20 cellular contexts compared by ENCODE assay signal in genomic region chr4:37971202-37971601, GRCh38. TPM values are rescaled to one million over a fixed set of nuclear protein-coding genes. Genes with fewer than 3 reads are reported as not detected.
DNase-seq lines count a peak whose midpoint lies in the region; ATAC-seq, FAIRE-seq and TF ChIP-seq lines count a peak whose summit lies in the region.
"Had no signal": no experiment of that assay in that cellular context is flagged by ENCODE, and none has a peak within 500 bp of the region (broad histone marks: within the 10 kb centered on the region; RNA-seq: fewer than 3 reads in every experiment).

No MANE protein-coding gene starts in this region.

- no peak for DNase-seq in CD4-positive, alpha-beta memory T cell
- DNase-seq in K562 (ENCODE audit: extremely low read depth in 1 of 4, low spot score in 3 of 4) (no peak), naive B cell (no peak), HepG2 (ENCODE audit: low spot score) (no peak)
- no peak for DNase-seq in effector CD8-positive, alpha-beta T cell (lab: John Stamatoyannopoulos, UW)
- DNase-seq: DMS 273 treated with DMSO at 0.1 percent for 48 hours, DMS79 treated with DMSO at 0.1 percent for 48 hours, NCI-H1105, NCI-H146, NCI-H2227 treated with DMSO at 0.1 percent for 48 hours, NCI-H510A, NCI-H748 treated with DMSO at 0.1 percent for 48 hours had no signal

- in situ Hi-C loops in K562 (cut with MboI) (no loop called here), HepG2 (cut with HindIII; ENCODE audit: extremely low pct_ligation_motif_present, low pct_unique_long_range_greater_than_20kb) (no loop called here)

- no peak overlapping the region for H3K4me2 ChIP-seq in K562 (ENCODE audit: insufficient read depth, low read length)
- no peak overlapping the region for H3K4me2 ChIP-seq in HepG2 (ENCODE audit: low read depth, low read length)

- TF ChIP-seq CTCF in K562 (IDR thresholded peaks at IDR 0.05 in 2 of 3, conservative IDR thresholded peaks at IDR 0.05 in 1 of 3; ENCODE audit: insufficient read depth in 2 of 3, low read depth in 1 of 3, low read length in 3 of 3) (no peak), HepG2 (CRISPR knock-in tag; IDR thresholded peaks at IDR 0.05) (no peak)

- no peaks in the 10 kb centered on the region for H3K27me3 ChIP-seq in CD4-positive, alpha-beta memory T cell (ENCODE audit: insufficient read depth, low read length)
- H3K27me3 ChIP-seq in K562 (ENCODE audit: control insufficient read depth in 2 of 2, insufficient read depth in 2 of 2, low read length in 2 of 2) (peaks cover 4 to 5% of the 10 kb centered on the region in 2 experiments; a peak in 3 of 5 replicates), stomach smooth muscle (ENCODE audit: control insufficient read depth in 1 of 2, insufficient read depth in 2 of 2, low read length in 2 of 2) (no peaks in the 10 kb centered on the region), HepG2 (ENCODE audit: control insufficient read depth in 1 of 2, insufficient read depth in 2 of 2, low read length in 2 of 2) (no peaks in the 10 kb centered on the region; a peak in 1 of 5 replicates)

- no peaks in the 10 kb centered on the region for H3K27me3 Mint-ChIP-seq in CD4-positive, alpha-beta memory T cell
- no peaks in the 10 kb centered on the region for H3K27me3 Mint-ChIP-seq in naive B cell
- H3K27me3 Mint-ChIP-seq: CD4-positive, alpha-beta T cell had no signal

- H3K9me3 Mint-ChIP-seq in CD4-positive, alpha-beta memory T cell: no peaks in the 10 kb centered on the region
- peaks cover 0 to 1% (median 0%) of the 10 kb centered on the region in 7 donors for H3K9me3 Mint-ChIP-seq in naive B cell
- H3K9me3 Mint-ChIP-seq: CD4-positive, alpha-beta T cell had no signal

- CTCF ChIA-PET in CD4-positive, alpha-beta memory T cell (lab: Charles Lee; ENCODE audit: partially characterized antibody): interaction anchor here (1.2 to 2.1 kb wide), 7 partner anchors 8 to 811 kb away, joined by 3 to 5 read pairs (median 4); no protein-coding TSS in a partner anchor
- CTCF ChIA-PET in K562 (lab: Yijun Ruan, JAX; ENCODE audit: low intra/inter-chr PET ratio) (no interaction called here), HepG2 (lab: Yijun Ruan, JAX; ENCODE audit: low intra/inter-chr PET ratio, low total read pairs) (no interaction called here)

- H3K4me3 ChIP-seq in CD4-positive, alpha-beta memory T cell (ENCODE audit: low read length in 2 of 2): no peak overlapping the region
- H3K4me3 ChIP-seq in K562 (no peak overlapping the region), stomach smooth muscle (ENCODE audit: low read length in 2 of 2) (no peak overlapping the region), HepG2 (replicated peaks in 1 of 3; ENCODE audit: insufficient read depth in 1 of 3, low read depth in 2 of 3, low read length in 3 of 3) (no peak overlapping the region)
- H3K4me3 ChIP-seq: GM23248 had no signal

- H3K79me2 ChIP-seq in K562 (ENCODE audit: control insufficient read depth, insufficient read depth, low read length): no peaks in the 10 kb centered on the region
- H3K79me2 ChIP-seq in HepG2 (ENCODE audit: insufficient read depth, low read length): no peaks in the 10 kb centered on the region

- peak overlapping the region in 4 of 7 donors; percentile 4 to 81 (median 51) for H3K27ac Mint-ChIP-seq in CD4-positive, alpha-beta memory T cell
- H3K27ac Mint-ChIP-seq in naive B cell: peak overlapping the region in 4 of 6 donors; percentile 38 to 84 (median 69)
- H3K27ac Mint-ChIP-seq: CD4-positive, alpha-beta T cell had no signal

- H3K4me1 Mint-ChIP-seq in CD4-positive, alpha-beta memory T cell: peaks cover 5 to 18% (median 7%) of the 10 kb centered on the region in 4 donors
- peaks cover 40 to 63% (median 55%) of the 10 kb centered on the region in 3 donors for H3K4me1 Mint-ChIP-seq in naive B cell

- TF ChIP-seq EP300 in K562 (IDR thresholded peaks at IDR 0.05; ENCODE audit: low read length): no peak
- no peak for TF ChIP-seq EP300 in HepG2 (IDR thresholded peaks at IDR 0.05; ENCODE audit: low read depth in 2 of 2, low read length in 2 of 2)
- TF ChIP-seq EP300 in HepG2 (CRISPR knock-in tag; IDR thresholded peaks at IDR 0.05; ENCODE audit: borderline replicate concordance): no peak

- no peaks in the 10 kb centered on the region for H3K36me3 ChIP-seq in CD4-positive, alpha-beta memory T cell (ENCODE audit: insufficient read depth, low read length)
- no peaks in the 10 kb centered on the region for H3K36me3 ChIP-seq in K562 (ENCODE audit: control insufficient read depth, insufficient read depth, low read length)
- H3K36me3 ChIP-seq in stomach smooth muscle (ENCODE audit: control insufficient read depth in 2 of 2, insufficient read depth in 2 of 2, low read length in 2 of 2): no peaks in the 10 kb centered on the region
- H3K36me3 ChIP-seq in HepG2 (replicated peaks in 1 of 2; ENCODE audit: control insufficient read depth in 1 of 2, insufficient read depth in 2 of 2, low read length in 2 of 2): no peaks in the 10 kb centered on the region

- H3K9ac ChIP-seq in K562 (ENCODE audit: insufficient read depth in 1 of 2, low read depth in 2 of 2, low read length in 2 of 2) (no peak overlapping the region), stomach smooth muscle (ENCODE audit: low read length in 2 of 2) (no peak overlapping the region), HepG2 (ENCODE audit: insufficient read depth, low read depth, low read length) (no peak overlapping the region)
- H3K9ac ChIP-seq: GM23248 had no signal

- peaks cover 3% of the 10 kb centered on the region for H3K4me1 ChIP-seq in CD4-positive, alpha-beta memory T cell (ENCODE audit: insufficient read depth, low read length)
- H3K4me1 ChIP-seq in K562 (replicated peaks in 1 of 2; ENCODE audit: control insufficient read depth in 2 of 2, insufficient read depth in 2 of 2, low read length in 2 of 2) (no peaks in the 10 kb centered on the region), stomach smooth muscle (ENCODE audit: control insufficient read depth, insufficient read depth, low read length) (peaks cover 30% of the 10 kb centered on the region), HepG2 (ENCODE audit: insufficient read depth, low read length) (peaks cover 27% of the 10 kb centered on the region)

- no peak overlapping the region for H3K27ac ChIP-seq in CD4-positive, alpha-beta memory T cell (ENCODE audit: low read depth, low read length)
- H3K27ac ChIP-seq in K562 (ENCODE audit: extremely low read depth, low read depth, low read length): no peak overlapping the region
- H3K27ac ChIP-seq in stomach smooth muscle (ENCODE audit: low read length): peak overlapping the region; percentile 53
- H3K27ac ChIP-seq in HepG2 (ENCODE audit: extremely low read length, insufficient read depth, low read length): no peak overlapping the region
- H3K27ac ChIP-seq: GM23248 had no signal

- ATAC-seq in K562: no peak
- ATAC-seq in naive B cell (ENCODE audit: low read depth in 2 of 2): no peak
- no peak for ATAC-seq in GM21619 (IDR thresholded peaks at IDR 0.05; ENCODE audit: unreplicated experiment)
- no peak for ATAC-seq in HepG2
- ATAC-seq: Panc1 had no signal

- no peak for FAIRE-seq in K562 (lab: Jason Lieb, UNC)
- FAIRE-seq in HepG2 (lab: Jason Lieb, UNC): no peak

- POLR2A ChIA-PET in CD4-positive, alpha-beta memory T cell (lab: Charles Lee; ENCODE audit: partially characterized antibody): interaction anchor here (0.7 to 1.2 kb wide), 2 partner anchors 80 to 181 kb away, joined by 3 to 4 read pairs; partner anchors contain the start of gene TBC1D1
- POLR2A ChIA-PET in K562 (lab: Yijun Ruan, JAX): no interaction called here
- POLR2A ChIA-PET in HepG2 (lab: Yijun Ruan, JAX): no interaction called here

- peaks cover 1 to 8% of the 10 kb centered on the region in 2 donors for H3K36me3 Mint-ChIP-seq in CD4-positive, alpha-beta memory T cell
- H3K36me3 Mint-ChIP-seq in naive B cell: peaks cover 5 to 7% of the 10 kb centered on the region in 2 donors

- intact Hi-C loops in CD4-positive, alpha-beta memory T cell (cut with micrococcal nuclease): no loop called here
- intact Hi-C loops in K562 (cut with micrococcal nuclease): no loop called here
- intact Hi-C loops in HepG2 (cut with micrococcal nuclease; ENCODE audit: unreplicated experiment): loop anchor here (10.0 kb wide), 1 partner anchor 86 kb away; no protein-coding TSS in a partner anchor

- TF ChIP-seq RAD21 in K562 (CRISPR knock-in tag; conservative IDR thresholded peaks at IDR 0.05 in 1 of 2, IDR thresholded peaks at IDR 0.05 in 1 of 2) (no peak), HepG2 (CRISPR knock-in tag; IDR thresholded peaks at IDR 0.05) (no peak)

- no peaks in the 10 kb centered on the region for H3K9me1 ChIP-seq in K562 (ENCODE audit: control insufficient read depth, insufficient read depth, low read length)

- no peak overlapping the region for H3K4me3 Mint-ChIP-seq in CD4-positive, alpha-beta memory T cell
- H3K4me3 Mint-ChIP-seq in naive B cell: peak overlapping the region in 1 of 8 donors; percentile 44
- H3K4me3 Mint-ChIP-seq: CD4-positive, alpha-beta T cell had no signal

- 4% methylated on average over 4 of the region's 4 CpGs for WGBS in K562 (ENCODE audit: insufficient coverage, low coverage, missing lambda C conversion rate)
- WGBS in HepG2 (ENCODE audit: low lambda C conversion rate): 80% methylated on average over 4 of the region's 4 CpGs

- no peaks in the 10 kb centered on the region for H4K20me1 ChIP-seq in K562 (replicated peaks; ENCODE audit: control insufficient read depth, insufficient read depth, low read length)
- H4K20me1 ChIP-seq in HepG2 (ENCODE audit: insufficient read depth, low read length): no peaks in the 10 kb centered on the region

- H2AFZ ChIP-seq in K562 (ENCODE audit: low read depth, low read length) (no peak overlapping the region), HepG2 (ENCODE audit: low read length) (no peak overlapping the region)
- H2AFZ ChIP-seq: GM23248 had no signal

- no peak for TF ChIP-seq POLR2A in K562 (conservative IDR thresholded peaks at IDR 0.05)
- TF ChIP-seq POLR2A in HepG2 (IDR thresholded peaks at IDR 0.05; ENCODE audit: insufficient read depth in 1 of 2, low read depth in 2 of 2, low read length in 2 of 2): no peak

- H3K9me3 ChIP-seq in CD4-positive, alpha-beta memory T cell (ENCODE audit: control insufficient read depth in 1 of 2, low read length in 2 of 2): no peaks in the 10 kb centered on the region
- H3K9me3 ChIP-seq in K562 (replicated peaks; ENCODE audit: control insufficient read depth, insufficient read depth, low read depth, low read length): no peaks in the 10 kb centered on the region
- H3K9me3 ChIP-seq in stomach smooth muscle (ENCODE audit: control insufficient read depth in 2 of 2, low read length in 2 of 2): no peaks in the 10 kb centered on the region
- H3K9me3 ChIP-seq in HepG2 (ENCODE audit: low read length): no peaks in the 10 kb centered on the region
- H3K9me3 ChIP-seq: Caco-2 had no signal

- BruUV-seq in K562 (replicated peaks; lab: Mats Ljungman, UMichigan) (no TSS peak), HepG2 (replicated peaks; lab: Mats Ljungman, UMichigan) (no TSS peak)

RNA-seq across cellular contexts. Expression of gene PTTG2, which starts 11.0 kb away (rescaled TPM):
- 1 to 10 TPM; 1.5 to 1.9 TPM for total RNA-seq in CD4-positive, alpha-beta memory T cell
- polyA plus RNA-seq in CD4-positive, alpha-beta memory T cell: not detected
- total RNA-seq in K562 (2011; cell fraction: chromatin; rRNA removed; ENCODE audit: low replicate concordance): not detected in 2 replicates
- not detected in 2 replicates for total RNA-seq in K562 (2011; cell fraction: nucleolus; rRNA removed)
- not detected in 2 replicates for total RNA-seq in K562 (2011; cell fraction: nucleoplasm; rRNA removed)
- total RNA-seq in K562 (2014; rRNA removed) (not detected in 2 replicates), K562 (2014; rRNA removed; fragmentation: Illumina TruSeq; extraction: Trizol) (not detected in 2 replicates), K562 (2015; rRNA removed; fragmentation: Illumina TruSeq; extraction: Trizol) (not detected in 2 replicates), K562 (2021) (not detected in 2 replicates), HepG2 (2016; rRNA removed; fragmentation: Illumina TruSeq; extraction: Trizol) (not detected in 2 replicates)
- polyA plus RNA-seq in K562 (2011; rRNA removed) (not detected in 2 replicates), K562 (2014; fragmentation: Illumina TruSeq; extraction: Trizol) (not detected in 2 replicates), K562 (2014; fragmentation: Nextera tagmentation; extraction: Ambion mirVana) (not detected), K562 (2014; rRNA removed) (not detected in 2 replicates), naive B cell (ENCODE audit: low read depth in 6 of 6) (1 to 10 TPM in 1 of 6 donors, under 1 TPM in 3, not detected in 2; 0.51 to 1.4 (median 0.84) TPM), HepG2 (2011; rRNA removed) (not detected in 2 replicates)
- not detected in 2 replicates for polyA plus RNA-seq in K562 (2011; cell fraction: cytosol; rRNA removed)
- not detected in 2 replicates for polyA plus RNA-seq in K562 (2011; cell fraction: nucleus; rRNA removed)
- not detected in 2 replicates for polyA plus RNA-seq in K562 (2012)
- polyA minus RNA-seq in K562 (2011; rRNA and poly(A)+ RNA removed): not detected in 2 replicates
- not detected in 2 replicates for polyA minus RNA-seq in K562 (2011; cell fraction: cytosol; rRNA and poly(A)+ RNA removed)
- not detected in 2 replicates for polyA minus RNA-seq in K562 (2011; cell fraction: nucleus; rRNA and poly(A)+ RNA removed)
- not detected in 2 replicates for total RNA-seq in HepG2 (2016; cell fraction: cytosol; rRNA removed; fragmentation: Illumina TruSeq; extraction: Trizol; ENCODE audit: low read depth)
- not detected in 2 replicates for total RNA-seq in HepG2 (2016; cell fraction: insoluble cytoplasmic fraction; rRNA removed; fragmentation: Illumina TruSeq; extraction: Trizol)
- not detected in 2 replicates for total RNA-seq in HepG2 (2016; cell fraction: membrane; rRNA removed; fragmentation: Illumina TruSeq; extraction: Trizol)
- not detected in 2 replicates for total RNA-seq in HepG2 (2016; cell fraction: nucleus; rRNA removed; fragmentation: Illumina TruSeq; extraction: Trizol)
- not detected in 2 replicates for polyA plus RNA-seq in HepG2 (2011; cell fraction: cytosol; rRNA removed)
- not detected in 2 replicates for polyA plus RNA-seq in HepG2 (2011; cell fraction: nucleus; rRNA removed)
- polyA plus RNA-seq in HepG2 (2012): not detected in 2 replicates
- not detected in 2 replicates for polyA plus RNA-seq in HepG2 (2016; cell fraction: cytosol; fragmentation: Illumina TruSeq; extraction: Trizol; ENCODE audit: low read depth)
- not detected in 2 replicates for polyA plus RNA-seq in HepG2 (2016; cell fraction: insoluble cytoplasmic fraction; fragmentation: Illumina TruSeq; extraction: Trizol; ENCODE audit: low read depth)
- polyA plus RNA-seq in HepG2 (2016; cell fraction: membrane; fragmentation: Illumina TruSeq; extraction: Trizol; ENCODE audit: low read depth): not detected in 2 replicates
- polyA plus RNA-seq in HepG2 (2016; cell fraction: nucleus; fragmentation: Illumina TruSeq; extraction: Trizol; ENCODE audit: insufficient read depth, low read depth): not detected in 2 replicates
- not detected in 2 replicates for polyA minus RNA-seq in HepG2 (2011; rRNA and poly(A)+ RNA removed; ENCODE audit: low replicate concordance)
- not detected in 2 replicates for polyA minus RNA-seq in HepG2 (2011; cell fraction: cytosol; rRNA and poly(A)+ RNA removed)
- polyA minus RNA-seq in HepG2 (2011; cell fraction: nucleus; rRNA and poly(A)+ RNA removed): not detected in 2 replicates
- total RNA-seq: A673, Caco-2, GM23248 had no signal
- polyA plus RNA-seq: BJ, GM23248 had no signal
